In genomic region chr2:234423884-234424283, GRCh38 we compare ENCODE assay signal across 18 cellular contexts.
DNase-seq lines count a peak whose midpoint lies in the region; ATAC-seq, FAIRE-seq and TF ChIP-seq lines count a peak whose summit lies in the region.
"Had no signal": no experiment of that assay in that cellular context is flagged by ENCODE, and none has a peak within 500 bp of the region (broad histone marks: within the 10 kb centered on the region; RNA-seq: fewer than 3 reads in every experiment).

No MANE protein-coding gene starts in this region.

- peaks cover 90% of the 10 kb centered on the region for H3K4me1 Mint-ChIP-seq in CD8-positive, alpha-beta T cell (ENCODE audit: low read depth)
- H3K4me1 Mint-ChIP-seq in T-helper 2 cell treated with Interferon-gamma antibody and Interleukin-4, amounts not matched to agents 5 μg/mL and 100 μg/mL, for 36 hours (ENCODE audit: low read depth): peaks cover 73% of the 10 kb centered on the region

- H3K27me3 Mint-ChIP-seq in CD8-positive, alpha-beta T cell (ENCODE audit: low read depth): no peaks in the 10 kb centered on the region
- H3K27me3 Mint-ChIP-seq in T-helper 2 cell treated with Interferon-gamma antibody and Interleukin-4, amounts not matched to agents 5 μg/mL and 100 μg/mL, for 36 hours (ENCODE audit: low read depth): no peaks in the 10 kb centered on the region

- TF ChIP-seq POLR2A in A549 (IDR thresholded peaks at IDR 0.05; ENCODE audit: low read length): no peak
- TF ChIP-seq POLR2A in esophagus squamous epithelium (IDR thresholded peaks at IDR 0.05): no peak

- no peak for TF ChIP-seq CTCF in A549 (IDR thresholded peaks at IDR 0.05)
- TF ChIP-seq CTCF in CD8-positive, alpha-beta T cell (IDR thresholded peaks at IDR 0.05): no peak
- no peak for TF ChIP-seq CTCF in esophagus squamous epithelium (IDR thresholded peaks at IDR 0.05)
- TF ChIP-seq CTCF in upper lobe of right lung (IDR thresholded peaks at IDR 0.05): no peak

- POLR2A ChIA-PET in A549 (lab: Yijun Ruan, JAX): no interaction called here
- POLR2A ChIA-PET in CD8-positive, alpha-beta T cell (lab: Charles Lee): interaction anchor here (2.5 to 8.0 kb wide), 5 partner anchors 12 to 132 kb away, joined by 11 to 77 read pairs (median 35); partner anchors contain the start of gene ARL4C

- no peak for DNase-seq in A549 (ENCODE audit: low read depth in 1 of 2, low spot score in 1 of 2)
- no peak for DNase-seq in CD8-positive, alpha-beta T cell
- DNase-seq in T-helper 2 cell treated with Interferon-gamma antibody and Interleukin-4, amounts not matched to agents 5 μg/mL and 100 μg/mL, for 36 hours (ENCODE audit: low spot score): no peak
- DNase-seq in esophagus squamous epithelium (lab: John Stamatoyannopoulos, UW): no peak
- no peak for DNase-seq in upper lobe of right lung
- no peak for DNase-seq in DMS79 treated with DMSO at 0.1 percent for 48 hours (lab: John Stamatoyannopoulos, UW)
- DNase-seq: activated CD4-positive, alpha-beta T cell treated with anti-CD3 and anti-CD28 coated beads for 1 hour; HCEC 1CT; islet precursor cell; NCI-H345; retina; SIG-M5; T1000 had no signal

- CTCF ChIA-PET in A549 (lab: Yijun Ruan, JAX): interaction anchor here (0.8 to 1.3 kb wide), 2 partner anchors 73 to 289 kb away, joined by 3 to 4 read pairs; partner anchors contain the start of gene ARL4C
- CTCF ChIA-PET in CD8-positive, alpha-beta T cell (lab: Charles Lee): interaction anchor here (0.9 to 6.0 kb wide), 8 partner anchors 9 to 135 kb away, joined by 3 to 50 read pairs (median 5); partner anchors contain the start of gene ARL4C

- H3K27ac ChIP-seq in A549 (peak overlapping the region; percentile 44 to 92; a peak in 4 of 6 replicates), esophagus squamous epithelium (peak overlapping the region in 3 of 4 donors; percentile 63 to 78 (median 72)), upper lobe of right lung (no peak overlapping the region)
- H3K27ac ChIP-seq in CD8-positive, alpha-beta T cell (ENCODE audit: low read depth, low read length): peak overlapping the region; percentile 77
- H3K27ac ChIP-seq: esophagus muscularis mucosa, neural progenitor cell had no signal

- intact Hi-C loops in CD8-positive, alpha-beta T cell (cut with DNase I, micrococcal nuclease): loop anchor here (1.0 to 10.0 kb wide), 7 partner anchors 52 to 447 kb away; no protein-coding TSS in a partner anchor
- intact Hi-C loops in esophagus squamous epithelium (cut with DNase I) (no loop called here), upper lobe of right lung (cut with DNase I) (no loop called here)

- no peaks in the 10 kb centered on the region for H3K36me3 Mint-ChIP-seq in CD8-positive, alpha-beta T cell
- peaks cover 3% of the 10 kb centered on the region for H3K36me3 Mint-ChIP-seq in T-helper 2 cell treated with Interferon-gamma antibody and Interleukin-4, amounts not matched to agents 5 μg/mL and 100 μg/mL, for 36 hours (ENCODE audit: low read depth)
- H3K36me3 Mint-ChIP-seq: neural progenitor cell had no signal

- no peak for ATAC-seq in A549
- no peak for ATAC-seq in CD8-positive, alpha-beta T cell
- ATAC-seq in upper lobe of right lung: no peak
- no peak for ATAC-seq in GM21619 (IDR thresholded peaks at IDR 0.05; ENCODE audit: unreplicated experiment)
- ATAC-seq in HG03135 (IDR thresholded peaks at IDR 0.05; ENCODE audit: unreplicated experiment): no peak

- H3K27me3 ChIP-seq in CD8-positive, alpha-beta T cell (ENCODE audit: insufficient read depth, low read length): no peaks in the 10 kb centered on the region
- no peaks in the 10 kb centered on the region for H3K27me3 ChIP-seq in esophagus squamous epithelium
- H3K27me3 ChIP-seq in upper lobe of right lung: no peaks in the 10 kb centered on the region
- H3K27me3 ChIP-seq: neural progenitor cell had no signal

- H3K36me3 ChIP-seq in CD8-positive, alpha-beta T cell (ENCODE audit: insufficient read depth, low read length): no peaks in the 10 kb centered on the region
- H3K36me3 ChIP-seq in esophagus squamous epithelium (no peaks in the 10 kb centered on the region), upper lobe of right lung (no peaks in the 10 kb centered on the region)
- H3K36me3 ChIP-seq: esophagus muscularis mucosa, neural progenitor cell had no signal

- H3K9me3 ChIP-seq in A549 (no peaks in the 10 kb centered on the region), esophagus squamous epithelium (no peaks in the 10 kb centered on the region), upper lobe of right lung (no peaks in the 10 kb centered on the region)
- H3K9me3 ChIP-seq in CD8-positive, alpha-beta T cell (ENCODE audit: low read length): no peaks in the 10 kb centered on the region
- H3K9me3 ChIP-seq: esophagus muscularis mucosa had no signal

- TF ChIP-seq EP300 in A549 (IDR thresholded peaks at IDR 0.05): no peak

- no peak overlapping the region for H3K4me3 ChIP-seq in A549
- H3K4me3 ChIP-seq in CD8-positive, alpha-beta T cell (ENCODE audit: low read depth, low read length): no peak overlapping the region
- H3K4me3 ChIP-seq in esophagus squamous epithelium: no peak overlapping the region
- no peak overlapping the region for H3K4me3 ChIP-seq in upper lobe of right lung
- H3K4me3 ChIP-seq: esophagus muscularis mucosa, neural progenitor cell had no signal

- no peak for FAIRE-seq in A549 (lab: Jason Lieb, UNC)
- FAIRE-seq: HTR-8/SVneo had no signal

- no peak for TF ChIP-seq RAD21 in A549 (conservative IDR thresholded peaks at IDR 0.05 in 1 of 2, IDR thresholded peaks at IDR 0.05 in 1 of 2)

- 80% methylated on average over 4 of the region's 4 CpGs for WGBS in A549 (ENCODE audit: missing lambda C conversion rate)
- whole genome bisulfite sequencing in esophagus squamous epithelium, 2 donors: 38 to 42% methylated on average over 4 of the region's 4 CpGs

- H3K4me3 Mint-ChIP-seq in CD8-positive, alpha-beta T cell: no peak overlapping the region
- peak overlapping the region; percentile 30 for H3K4me3 Mint-ChIP-seq in T-helper 2 cell treated with Interferon-gamma antibody and Interleukin-4, amounts not matched to agents 5 μg/mL and 100 μg/mL, for 36 hours
- H3K4me3 Mint-ChIP-seq: neural progenitor cell had no signal

- no peak overlapping the region; the same call in 2 of the 3 replicates for H3K4me2 ChIP-seq in A549
- H3K4me2 ChIP-seq: neural progenitor cell had no signal

- peaks cover 56% of the 10 kb centered on the region for H3K4me1 ChIP-seq in A549
- peaks cover 92% of the 10 kb centered on the region for H3K4me1 ChIP-seq in CD8-positive, alpha-beta T cell (ENCODE audit: insufficient read depth, low read length)
- peaks cover 19 to 67% (median 29%) of the 10 kb centered on the region in 3 donors for H3K4me1 ChIP-seq in esophagus squamous epithelium
- peaks cover 23% of the 10 kb centered on the region for H3K4me1 ChIP-seq in upper lobe of right lung

- H3K27ac Mint-ChIP-seq in CD8-positive, alpha-beta T cell: peak overlapping the region; percentile 100
- peak overlapping the region; percentile 99 for H3K27ac Mint-ChIP-seq in T-helper 2 cell treated with Interferon-gamma antibody and Interleukin-4, amounts not matched to agents 5 μg/mL and 100 μg/mL, for 36 hours
- H3K27ac Mint-ChIP-seq: neural progenitor cell had no signal

- H3K9me3 Mint-ChIP-seq in CD8-positive, alpha-beta T cell: no peaks in the 10 kb centered on the region
- no peaks in the 10 kb centered on the region for H3K9me3 Mint-ChIP-seq in T-helper 2 cell treated with Interferon-gamma antibody and Interleukin-4, amounts not matched to agents 5 μg/mL and 100 μg/mL, for 36 hours

TF ChIP-seq in A549, 52 proteins besides CTCF, POLR2A, EP300 and RAD21 (continues in another document):
- no peak for TF ChIP-seq ZC3H11A (IDR thresholded peaks at IDR 0.05)
- no peak for TF ChIP-seq REST (IDR thresholded peaks at IDR 0.05)
- no peak for TF ChIP-seq MAFK (IDR thresholded peaks at IDR 0.05; ENCODE audit: partially characterized antibody)
- TF ChIP-seq RCOR1 (IDR thresholded peaks at IDR 0.05; ENCODE audit: low read depth, low read length): no peak
- no peak for TF ChIP-seq MAZ (IDR thresholded peaks at IDR 0.05; ENCODE audit: borderline replicate concordance, low read depth, low read length)
- TF ChIP-seq PBX3 (IDR thresholded peaks at IDR 0.05): no peak
- TF ChIP-seq EHMT2 (IDR thresholded peaks at IDR 0.05; ENCODE audit: low read depth): no peak
- no peak for TF ChIP-seq SREBF2 (IDR thresholded peaks at IDR 0.05)

Comparison
In these comparisons a context has a peak if more than half of its experiments do, and no peak if none do; other contexts are left out.
1. intact Hi-C loops: an anchor here in CD8-positive, alpha-beta T cell (1.0 to 10.0 kb wide); none called in esophagus squamous epithelium and upper lobe of right lung.